7 cellular contexts compared by ENCODE assay signal in the genomic region with DNA sequence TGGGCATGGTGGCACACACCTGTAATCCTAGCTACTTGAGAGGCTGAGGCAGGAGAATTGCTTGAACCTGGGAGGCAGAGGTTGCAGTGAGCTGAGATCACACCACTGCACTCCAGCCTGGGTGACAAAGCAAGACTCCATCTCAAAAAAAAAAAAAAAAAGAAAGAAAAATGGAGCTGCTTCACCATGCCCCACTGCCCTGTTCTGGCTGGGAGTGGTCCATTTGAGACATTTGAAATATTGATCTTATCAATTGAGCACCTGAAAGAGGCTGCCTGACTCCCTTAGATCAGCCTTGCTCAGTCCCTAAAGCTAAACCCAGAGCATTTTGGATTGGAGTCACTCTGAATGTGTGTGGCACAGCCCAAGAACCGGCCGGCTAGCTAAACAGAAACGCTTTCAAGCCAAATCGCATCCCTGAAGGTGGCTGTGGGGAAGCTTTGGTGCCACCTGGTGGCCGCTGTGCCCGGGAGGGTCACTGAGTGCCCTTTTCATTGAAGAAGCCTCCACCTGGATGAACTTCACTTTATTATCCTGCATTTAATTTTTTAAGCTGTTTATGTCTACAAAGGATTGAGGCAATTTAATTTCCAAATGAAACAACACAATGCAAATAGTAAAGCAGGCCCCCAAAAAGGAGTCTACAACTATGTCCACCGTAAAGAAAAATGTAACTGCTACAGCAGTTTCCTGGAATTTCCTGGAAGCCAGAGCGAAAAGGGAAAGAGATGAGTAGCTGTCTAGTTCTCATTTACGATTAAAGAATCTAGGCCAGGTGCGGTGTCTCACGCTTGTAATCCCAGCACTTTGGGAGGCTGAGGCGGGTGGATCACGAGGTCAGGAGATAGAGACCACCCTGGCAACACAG. TPM values are rescaled to one million over a fixed set of nuclear protein-coding genes. Genes with fewer than 3 reads are reported as not detected.
A peak's percentile ranks its signal among the peaks of the same experiment; 100 is the strongest.
DNase-seq lines count a peak whose midpoint lies in the region; ATAC-seq, FAIRE-seq and TF ChIP-seq lines count a peak whose summit lies in the region.

No MANE protein-coding gene starts in this region.

- no peak overlapping the region for H2AK5ac ChIP-seq in mesenchymal stem cell (ENCODE audit: low read length, severe bottlenecking)

- no peak overlapping the region for H3K23ac ChIP-seq in mesenchymal stem cell (ENCODE audit: low read length in 2 of 2)

- no peak overlapping the region for H3K14ac ChIP-seq in mesenchymal stem cell (ENCODE audit: low read length in 2 of 2)

- H2BK5ac ChIP-seq in mesenchymal stem cell (ENCODE audit: low read depth, low read length, poor library complexity, severe bottlenecking), result no peak overlapping the region

- H3K79me1 ChIP-seq in mesenchymal stem cell (replicated peaks; ENCODE audit: low read length, poor library complexity, severe bottlenecking), result no peaks in the 10 kb centered on the region

- H3K27ac ChIP-seq in effector memory CD4-positive, alpha-beta T cell (ENCODE audit: insufficient read depth, low read length, poor library complexity, severe bottlenecking), result no peak overlapping the region
- no peak overlapping the region for H3K27ac ChIP-seq in mesenchymal stem cell (ENCODE audit: low read length, poor library complexity, severe bottlenecking)

- peak; percentile 76 for FAIRE-seq in GM12892 (lab: Jason Lieb, UNC)

- H3K18ac ChIP-seq in mesenchymal stem cell (ENCODE audit: low read depth in 1 of 2, low read length in 2 of 2), result no peak overlapping the region

- H3K9ac ChIP-seq in mesenchymal stem cell (ENCODE audit: low read length), result peak overlapping the region; percentile 26

- no peaks in the 10 kb centered on the region for H3K27me3 ChIP-seq in effector memory CD4-positive, alpha-beta T cell (replicated peaks; ENCODE audit: control insufficient read depth, insufficient read depth, low read length, poor library complexity, severe bottlenecking)
- peaks cover 0 to 3% of the 10 kb centered on the region in 2 experiments for H3K27me3 ChIP-seq in mesenchymal stem cell (ENCODE audit: control insufficient read depth in 1 of 2, insufficient read depth in 1 of 2, low read length in 2 of 2)

- DNase-seq in GM12892 (ENCODE audit: insufficient read length), result peak; percentile 37
- DNase-seq in NCI-H774 (lab: John Stamatoyannopoulos, UW), result peak; percentile 17
- DNase-seq in activated CD8-positive, alpha-beta memory T cell treated with anti-CD3 and anti-CD28 coated beads for 1 hour (ENCODE audit: extremely low read depth in 1 of 2, low read depth in 1 of 2), result peak; percentile 7 to 57
- peak; percentile 12 to 32 (median 19) for DNase-seq in effector memory CD4-positive, alpha-beta T cell
- DNase-seq in mesenchymal stem cell, result peak; percentile 61
- DNase-seq in stimulated activated CD8-positive, alpha-beta memory T cell treated with anti-CD3 and anti-CD28 coated beads, Interleukin-15, amount 100 ng/mL, for 48 hours (ENCODE audit: low read depth in 2 of 2), result peak; percentile 50

- no peak overlapping the region for H3K4me3 ChIP-seq in effector memory CD4-positive, alpha-beta T cell (ENCODE audit: insufficient read depth, low read depth, low read length, poor library complexity, severe bottlenecking)
- no peak overlapping the region for H3K4me3 ChIP-seq in mesenchymal stem cell (ENCODE audit: insufficient read depth in 1 of 2, low read depth in 1 of 2, low read length in 2 of 2)

- no peak overlapping the region for H2BK15ac ChIP-seq in mesenchymal stem cell (ENCODE audit: low read depth, poor library complexity, severe bottlenecking)

- H2AFZ ChIP-seq in mesenchymal stem cell (ENCODE audit: low read depth, low read length), result no peak overlapping the region

- ATAC-seq in HG03175 (IDR thresholded peaks at IDR 0.05; ENCODE audit: unreplicated experiment), result peak; percentile 85

- no peaks in the 10 kb centered on the region for H3K36me3 ChIP-seq in effector memory CD4-positive, alpha-beta T cell (ENCODE audit: control insufficient read depth, insufficient read depth, low read length)
- H3K36me3 ChIP-seq in mesenchymal stem cell (ENCODE audit: control insufficient read depth in 1 of 2, insufficient read depth in 2 of 2, low read depth in 1 of 2, low read length in 2 of 2), result no peaks in the 10 kb centered on the region

- H3K4ac ChIP-seq in mesenchymal stem cell (ENCODE audit: low read depth in 1 of 2, low read length in 2 of 2), result no peak overlapping the region

- H2BK12ac ChIP-seq in mesenchymal stem cell (ENCODE audit: low read length in 2 of 2), result no peak overlapping the region

- WGBS in mesenchymal stem cell, result 55% methylated on average over 11 of the region's 13 CpGs

- no peak overlapping the region for H4K8ac ChIP-seq in mesenchymal stem cell (ENCODE audit: low read length)

- H3K9me3 ChIP-seq in effector memory CD4-positive, alpha-beta T cell (ENCODE audit: control insufficient read depth, low read length), result no peaks in the 10 kb centered on the region
- no peaks in the 10 kb centered on the region for H3K9me3 ChIP-seq in mesenchymal stem cell (ENCODE audit: control insufficient read depth, low read length)

- no peak overlapping the region for H4K91ac ChIP-seq in mesenchymal stem cell (ENCODE audit: low read length)

- no peaks in the 10 kb centered on the region for H3K4me1 ChIP-seq in effector memory CD4-positive, alpha-beta T cell (ENCODE audit: control insufficient read depth, insufficient read depth, low read length, poor library complexity, severe bottlenecking)
- H3K4me1 ChIP-seq in mesenchymal stem cell (ENCODE audit: control insufficient read depth, insufficient read depth, low read depth, low read length), result no peaks in the 10 kb centered on the region

- no peak for TF ChIP-seq POLR2A in GM12892 (IDR thresholded peaks at IDR 0.05; ENCODE audit: low read depth, low read length)

- H3K4me2 ChIP-seq in mesenchymal stem cell (ENCODE audit: low read length, poor library complexity, severe bottlenecking), result no peak overlapping the region

- H2BK120ac ChIP-seq in mesenchymal stem cell (ENCODE audit: low read depth, low read length), result no peak overlapping the region

RNA-seq across cellular contexts. Expression of gene SERPINE3, which starts 53.1 kb away (rescaled TPM):
- polyA plus RNA-seq in GM12892 (2012; ENCODE audit: missing spikeins), result not detected
- polyA plus RNA-seq in mesenchymal stem cell (2013, experiment 1 of 2), result not detected
- not detected for polyA plus RNA-seq in mesenchymal stem cell (2013, experiment 2 of 2)
